ENCODE assay signal across 14 cellular contexts in the genomic region with DNA sequence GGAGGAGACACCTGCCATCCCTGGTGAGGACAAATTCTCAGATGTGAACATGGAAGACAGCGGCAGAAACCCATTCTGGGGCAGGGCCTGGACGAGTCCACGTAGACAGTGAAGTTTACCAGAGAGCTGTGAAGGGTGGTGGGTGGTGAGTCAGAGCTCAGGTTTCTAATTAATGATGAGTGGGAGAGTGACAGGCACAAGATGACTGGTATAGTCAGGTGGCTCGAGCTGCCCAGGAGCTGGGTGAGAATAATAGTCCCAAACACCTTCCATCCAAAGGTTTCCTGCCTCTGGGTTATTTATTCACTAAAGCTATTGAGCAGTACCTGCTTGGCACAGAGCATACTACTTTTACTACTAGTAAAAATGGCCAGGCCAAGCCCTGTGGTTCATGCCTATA. TPM values are rescaled to one million over a fixed set of nuclear protein-coding genes. Genes with fewer than 3 reads are reported as not detected.
A peak's percentile ranks its signal among the peaks of the same experiment; 100 is the strongest.
DNase-seq lines count a peak whose midpoint lies in the region; ATAC-seq, FAIRE-seq and TF ChIP-seq lines count a peak whose summit lies in the region.
"Had no signal": no experiment of that assay in that cellular context is flagged by ENCODE, and none has a peak within 500 bp of the region (broad histone marks: within the 10 kb centered on the region; RNA-seq: fewer than 3 reads in every experiment).

No MANE protein-coding gene starts in this region.

- no peaks in the 10 kb centered on the region for H3K9me3 Mint-ChIP-seq in activated CD8-positive, alpha-beta T cell treated with anti-CD3 and anti-CD28 coated beads for 36 hours
- no peaks in the 10 kb centered on the region for H3K9me3 Mint-ChIP-seq in activated CD8-positive, alpha-beta T cell treated with anti-CD3 and anti-CD28 coated beads, Interleukin-2, amount 10 ng/mL, durations not matched to agents 7 days and 5 days (ENCODE audit: insufficient read depth)
- peaks cover 0 to 12% (median 0%) of the 10 kb centered on the region in 11 donors for H3K9me3 Mint-ChIP-seq in naive thymus-derived CD4-positive, alpha-beta T cell
- H3K9me3 Mint-ChIP-seq: immature natural killer cell had no signal

- CTCF ChIA-PET in activated CD8-positive, alpha-beta T cell treated with anti-CD3 and anti-CD28 coated beads for 36 hours (lab: Charles Lee) = interaction anchor here (0.9 to 3.5 kb wide), 3 partner anchors 47 to 74 kb away, joined by 3 to 21 read pairs (median 3); no protein-coding TSS in a partner anchor
- CTCF ChIA-PET in activated CD8-positive, alpha-beta T cell treated with anti-CD3 and anti-CD28 coated beads, Interleukin-2, amount 10 ng/mL, durations not matched to agents 7 days and 5 days (lab: Charles Lee) = interaction anchor here (1.2 to 1.8 kb wide), 2 partner anchors 18 to 73 kb away, joined by 4 read pairs; no protein-coding TSS in a partner anchor
- CTCF ChIA-PET in naive thymus-derived CD4-positive, alpha-beta T cell (lab: Charles Lee) = no interaction called here

- no peaks in the 10 kb centered on the region for H3K27me3 ChIP-seq in pancreas
- H3K27me3 ChIP-seq in naive thymus-derived CD4-positive, alpha-beta T cell (ENCODE audit: control insufficient read depth in 2 of 2, insufficient read depth in 2 of 2, low read length in 2 of 2) = no peaks in the 10 kb centered on the region
- H3K27me3 ChIP-seq: neutrophil had no signal

- H3K36me3 Mint-ChIP-seq in activated CD8-positive, alpha-beta T cell treated with anti-CD3 and anti-CD28 coated beads for 36 hours (ENCODE audit: low read depth) = no peaks in the 10 kb centered on the region
- peaks cover 7% of the 10 kb centered on the region for H3K36me3 Mint-ChIP-seq in activated CD8-positive, alpha-beta T cell treated with anti-CD3 and anti-CD28 coated beads, Interleukin-2, amount 10 ng/mL, durations not matched to agents 7 days and 5 days (ENCODE audit: low read depth)
- peaks cover 0 to 10% (median 0%) of the 10 kb centered on the region in 5 donors for H3K36me3 Mint-ChIP-seq in naive thymus-derived CD4-positive, alpha-beta T cell

- H3K27ac Mint-ChIP-seq in activated CD8-positive, alpha-beta T cell treated with anti-CD3 and anti-CD28 coated beads for 36 hours = no peak overlapping the region
- H3K27ac Mint-ChIP-seq in activated CD8-positive, alpha-beta T cell treated with anti-CD3 and anti-CD28 coated beads, Interleukin-2, amount 10 ng/mL, durations not matched to agents 7 days and 5 days = no peak overlapping the region
- H3K27ac Mint-ChIP-seq in naive thymus-derived CD4-positive, alpha-beta T cell = no peak overlapping the region

- ATAC-seq in activated CD8-positive, alpha-beta T cell treated with anti-CD3 and anti-CD28 coated beads for 36 hours = peak; percentile 96
- no peak for ATAC-seq in activated CD8-positive, alpha-beta T cell treated with anti-CD3 and anti-CD28 coated beads, Interleukin-2, amount 10 ng/mL, durations not matched to agents 7 days and 5 days
- ATAC-seq in pancreas (peak; percentile 58 to 85 (median 70)), left ventricle myocardium superior (no peak)
- no peak for ATAC-seq in naive thymus-derived CD4-positive, alpha-beta T cell

- H3K27me3 Mint-ChIP-seq in activated CD8-positive, alpha-beta T cell treated with anti-CD3 and anti-CD28 coated beads for 36 hours = no peaks in the 10 kb centered on the region
- H3K27me3 Mint-ChIP-seq in activated CD8-positive, alpha-beta T cell treated with anti-CD3 and anti-CD28 coated beads, Interleukin-2, amount 10 ng/mL, durations not matched to agents 7 days and 5 days (ENCODE audit: low read depth) = no peaks in the 10 kb centered on the region
- no peaks in the 10 kb centered on the region for H3K27me3 Mint-ChIP-seq in naive thymus-derived CD4-positive, alpha-beta T cell

- H3K4me1 Mint-ChIP-seq in activated CD8-positive, alpha-beta T cell treated with anti-CD3 and anti-CD28 coated beads for 36 hours (ENCODE audit: low read depth) = peaks cover 11% of the 10 kb centered on the region
- peaks cover 2% of the 10 kb centered on the region for H3K4me1 Mint-ChIP-seq in activated CD8-positive, alpha-beta T cell treated with anti-CD3 and anti-CD28 coated beads, Interleukin-2, amount 10 ng/mL, durations not matched to agents 7 days and 5 days (ENCODE audit: low read depth)
- H3K4me1 Mint-ChIP-seq in naive thymus-derived CD4-positive, alpha-beta T cell = peaks cover 4 to 14% (median 9%) of the 10 kb centered on the region in 7 donors

- no peak overlapping the region for H3K4me3 ChIP-seq in pancreas
- no peak overlapping the region for H3K4me3 ChIP-seq in naive thymus-derived CD4-positive, alpha-beta T cell (ENCODE audit: low read length)

- intact Hi-C loops in activated CD8-positive, alpha-beta T cell treated with anti-CD3 and anti-CD28 coated beads for 36 hours (cut with micrococcal nuclease) = no loop called here
- intact Hi-C loops in pancreas (cut with DNase I) = no loop called here
- intact Hi-C loops in left ventricle myocardium superior (cut with micrococcal nuclease) = no loop called here
- intact Hi-C loops in naive thymus-derived CD4-positive, alpha-beta T cell (cut with micrococcal nuclease) = no loop called here

- DNase-seq in activated CD8-positive, alpha-beta T cell treated with anti-CD3 and anti-CD28 coated beads for 36 hours = peak; percentile 54
- DNase-seq in activated CD8-positive, alpha-beta T cell treated with anti-CD3 and anti-CD28 coated beads, Interleukin-2, amount 10 ng/mL, durations not matched to agents 7 days and 5 days = no peak
- DNase-seq in HT1080 (ENCODE audit: low read depth) (peak; percentile 61), amniotic epithelial cell (ENCODE audit: low read depth) (peak; percentile 60), pancreas (peak in 2 of 6 donors; percentile 12 to 26), left ventricle myocardium superior (no peak), hepatic stellate cell (ENCODE audit: low spot score) (no peak)
- DNase-seq in naive thymus-derived CD4-positive, alpha-beta T cell = no peak
- DNase-seq: activated CD8-positive, alpha-beta memory T cell treated with anti-CD3 and anti-CD28 coated beads for 24 hours; immature natural killer cell; NCI-H1930; SHP77; stimulated activated CD4-positive, alpha-beta T cell treated with anti-CD3 and anti-CD28 coated beads, Interleukin-4, amount 100 ng/mL, for 4 hours had no signal

- no peaks in the 10 kb centered on the region for H3K9me3 ChIP-seq in pancreas
- H3K9me3 ChIP-seq in naive thymus-derived CD4-positive, alpha-beta T cell (ENCODE audit: control insufficient read depth in 2 of 3, low read length in 3 of 3) = no peaks in the 10 kb centered on the region
- H3K9me3 ChIP-seq: neutrophil had no signal

- H3K4me1 ChIP-seq in pancreas = no peaks in the 10 kb centered on the region
- H3K4me1 ChIP-seq in naive thymus-derived CD4-positive, alpha-beta T cell (ENCODE audit: control insufficient read depth in 2 of 2, insufficient read depth in 2 of 2, low read length in 2 of 2) = peaks cover 2 to 4% of the 10 kb centered on the region in 2 donors

- no peak overlapping the region for H3K4me3 Mint-ChIP-seq in activated CD8-positive, alpha-beta T cell treated with anti-CD3 and anti-CD28 coated beads for 36 hours
- H3K4me3 Mint-ChIP-seq in activated CD8-positive, alpha-beta T cell treated with anti-CD3 and anti-CD28 coated beads, Interleukin-2, amount 10 ng/mL, durations not matched to agents 7 days and 5 days = no peak overlapping the region
- no peak overlapping the region for H3K4me3 Mint-ChIP-seq in naive thymus-derived CD4-positive, alpha-beta T cell
- H3K4me3 Mint-ChIP-seq: immature natural killer cell had no signal

- H3K27ac ChIP-seq in pancreas = peak overlapping the region in 2 of 4 donors; percentile 34 to 59
- H3K27ac ChIP-seq in naive thymus-derived CD4-positive, alpha-beta T cell (ENCODE audit: low read depth, low read length) = no peak overlapping the region
- H3K27ac ChIP-seq: neutrophil had no signal

- H3K36me3 ChIP-seq in pancreas = no peaks in the 10 kb centered on the region
- H3K36me3 ChIP-seq in naive thymus-derived CD4-positive, alpha-beta T cell (ENCODE audit: control insufficient read depth in 2 of 3, insufficient read depth in 3 of 3, low read length in 3 of 3) = no peaks in the 10 kb centered on the region
- H3K36me3 ChIP-seq: neutrophil had no signal

- 45 to 48% methylated on average over 4 of the region's 4 CpGs for whole genome bisulfite sequencing in pancreas, 2 donors

- no peak for TF ChIP-seq CTCF in activated CD8-positive, alpha-beta T cell treated with anti-CD3 and anti-CD28 coated beads for 36 hours (IDR thresholded peaks at IDR 0.05)
- no peak for TF ChIP-seq CTCF in pancreas (IDR thresholded peaks at IDR 0.05)

- FAIRE-seq in pancreas (lab: Jason Lieb, UNC) = no peak

- POLR2A ChIA-PET in activated CD8-positive, alpha-beta T cell treated with anti-CD3 and anti-CD28 coated beads for 36 hours (lab: Charles Lee) = interaction anchor here (1.3 kb wide), 1 partner anchor 17 kb away, joined by 3 read pairs; no protein-coding TSS in a partner anchor
- POLR2A ChIA-PET in activated CD8-positive, alpha-beta T cell treated with anti-CD3 and anti-CD28 coated beads, Interleukin-2, amount 10 ng/mL, durations not matched to agents 7 days and 5 days (lab: Charles Lee) = no interaction called here
- POLR2A ChIA-PET in naive thymus-derived CD4-positive, alpha-beta T cell (lab: Charles Lee) = no interaction called here

RNA-seq across cellular contexts. Expression of a gene that starts 6.0 kb away (rescaled TPM):
- not detected for total RNA-seq in activated CD8-positive, alpha-beta T cell treated with anti-CD3 and anti-CD28 coated beads for 36 hours
- not detected for total RNA-seq in activated CD8-positive, alpha-beta T cell treated with anti-CD3 and anti-CD28 coated beads, Interleukin-2, amount 10 ng/mL, durations not matched to agents 7 days and 5 days
- not detected in 2 replicates for total RNA-seq in HT1080 (2014; rRNA removed; shearing (Covaris generic))
- polyA plus RNA-seq in HT1080 (2015; cell fraction: cytosol; rRNA removed) = not detected in 2 replicates
- 0.26 TPM in 1 of 2 replicates, not detected in the other for polyA plus RNA-seq in HT1080 (2015; cell fraction: nucleus; rRNA removed)
- total RNA-seq in pancreas (under 1 TPM in 5 of 6 donors, not detected in 1; 0.25 to 0.41 (median 0.34) TPM), left ventricle myocardium superior (not detected)
- polyA plus RNA-seq in pancreas = under 1 TPM; 0.23 to 0.82 TPM
- under 1 TPM in 2 of 5 experiments, not detected in 3; 0.42 to 0.49 TPM for total RNA-seq in naive thymus-derived CD4-positive, alpha-beta T cell
- polyA plus RNA-seq in naive thymus-derived CD4-positive, alpha-beta T cell = under 1 TPM; 0.37 to 0.38 TPM

Comparison
In these comparisons a context has a peak if more than half of its experiments do, and no peak if none do; other contexts are left out.
1. ATAC-seq: peak in activated CD8-positive, alpha-beta T cell treated with anti-CD3 and anti-CD28 coated beads for 36 hours (single experiment) and pancreas (4 of 4); none in activated CD8-positive, alpha-beta T cell treated with anti-CD3 and anti-CD28 coated beads, Interleukin-2, amount 10 ng/mL, durations not matched to agents 7 days and 5 days (single experiment), left ventricle myocardium superior (single experiment) and naive thymus-derived CD4-positive, alpha-beta T cell (single experiment).
2. DNase-seq: peak in activated CD8-positive, alpha-beta T cell treated with anti-CD3 and anti-CD28 coated beads for 36 hours (single experiment), HT1080 (single experiment) and amniotic epithelial cell (single experiment); none in activated CD8-positive, alpha-beta T cell treated with anti-CD3 and anti-CD28 coated beads, Interleukin-2, amount 10 ng/mL, durations not matched to agents 7 days and 5 days (single experiment), left ventricle myocardium superior (single experiment), naive thymus-derived CD4-positive, alpha-beta T cell (0 of 9) and hepatic stellate cell (single experiment).